ENCODE assay signal across 1 cellular context in the genomic region with DNA sequence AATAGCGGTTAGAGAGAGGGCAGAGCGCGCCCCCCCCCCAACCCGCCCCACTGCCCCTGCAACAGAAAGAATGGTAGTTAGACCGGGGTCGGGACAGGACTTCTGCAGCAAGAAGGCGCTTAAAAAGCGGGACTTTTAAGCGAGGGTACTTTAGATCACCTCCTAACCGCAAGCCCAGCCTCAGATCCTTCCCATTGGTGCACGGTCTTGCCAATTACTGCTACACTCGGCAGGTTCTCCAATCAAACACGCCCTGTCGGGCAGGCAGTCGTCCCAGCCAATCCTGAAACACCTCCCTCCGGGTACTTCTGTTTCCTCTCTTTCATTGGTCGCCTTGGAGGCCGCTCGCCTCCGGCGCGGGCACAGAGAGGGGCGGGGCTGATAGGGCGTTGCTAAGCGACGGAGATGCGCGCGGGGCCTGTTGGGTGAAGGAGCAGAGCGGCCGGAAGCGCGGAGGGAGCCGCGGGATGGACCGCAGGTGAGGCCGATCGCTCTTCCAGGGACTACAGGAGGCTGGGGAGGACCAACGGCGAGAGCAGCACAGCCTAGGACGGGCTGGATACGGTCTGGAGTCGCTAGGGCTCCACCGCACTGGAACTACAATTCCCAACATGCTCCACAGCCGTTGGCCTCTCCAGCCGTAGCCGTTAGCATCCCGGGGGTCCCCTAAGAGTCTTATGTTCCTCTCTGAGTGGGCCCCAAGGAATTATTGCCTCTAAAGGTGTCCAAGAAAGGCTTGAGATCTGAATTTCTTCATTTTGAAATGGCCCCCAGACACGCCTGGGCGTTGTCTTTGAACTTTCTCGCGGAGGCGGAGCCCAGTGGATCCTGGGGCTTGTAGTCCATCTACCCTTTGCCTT.
TF ChIP-seq lines count a peak whose summit lies in the region.

A gene (plus strand): TSS at position 428 of the 860 bp plus-strand sequence. CDS start 40 bp downstream, at position 468.

TF ChIP-seq in K562, 482 proteins besides CTCF, POLR2A, EP300 and RAD21 (continued from another document and continues in another):
- TF ChIP-seq TGIF2 (CRISPR knock-in tag; IDR thresholded peaks at IDR 0.05) (no peak), TBP (optimal IDR thresholded peaks at IDR 0.05; ENCODE audit: low read depth, low read length) (peak; percentile 68), ZC3H8 (IDR thresholded peaks at IDR 0.05) (no peak), SUPT5H (IDR thresholded peaks at IDR 0.05) (peak; percentile 82), PML (IDR thresholded peaks at IDR 0.05; ENCODE audit: low read length) (peak; percentile 55; the same call in 1 of the 2 replicates), GTF2E2 (tag; IDR thresholded peaks at IDR 0.05) (peak; percentile 91), ETV5 (CRISPR knock-in tag; IDR thresholded peaks at IDR 0.05; ENCODE audit: low read depth) (peak; percentile 94), ZNF76 (CRISPR knock-in tag; IDR thresholded peaks at IDR 0.05; ENCODE audit: borderline replicate concordance) (0 out of 2 replicates have a peak, but pooled peaks have one; percentile 56), ETV6 (IDR thresholded peaks at IDR 0.05; ENCODE audit: borderline replicate concordance in 1 of 2, low read depth in 2 of 2, low read length in 1 of 2) (0 out of 4 replicates have a peak, but pooled peaks of 1 of the 2 experiments have one; percentile 15), ETV6 (CRISPR knock-in tag; IDR thresholded peaks at IDR 0.05; ENCODE audit: borderline replicate concordance) (no peak), BRF1 (IDR thresholded peaks at IDR 0.05; ENCODE audit: borderline replicate concordance, extremely low read depth, insufficient read length) (no peak), SIN3B (IDR thresholded peaks at IDR 0.05; ENCODE audit: low read depth) (peak; percentile 35; the same call in 1 of the 2 replicates), ZBTB8A (IDR thresholded peaks at IDR 0.05; ENCODE audit: partially characterized antibody) (no peak), SP2 (IDR thresholded peaks at IDR 0.05; ENCODE audit: extremely low read depth, low read depth, low read length, poor library complexity, severe bottlenecking) (peak; percentile 96), ZNF41 (CRISPR knock-in tag; conservative IDR thresholded peaks at IDR 0.05) (0 out of 2 replicates have a peak, but pooled peaks have one; percentile 29), KHSRP (IDR thresholded peaks at IDR 0.05) (no peak), ZNF263 (CRISPR knock-in tag; IDR thresholded peaks at IDR 0.05; ENCODE audit: borderline replicate concordance) (peak; percentile 86), U2AF1 (optimal IDR thresholded peaks at IDR 0.05; ENCODE audit: low read depth, low read length) (no peak), HOXB6 (CRISPR knock-in tag; IDR thresholded peaks at IDR 0.05; ENCODE audit: borderline replicate concordance) (no peak), TCF7 (IDR thresholded peaks at IDR 0.05; ENCODE audit: borderline replicate concordance) (0 out of 2 replicates have a peak, but pooled peaks have one; percentile 56), CSDE1 (IDR thresholded peaks at IDR 0.05) (peak in 1 of 2 experiments; percentile 97; a peak in 2 of 4 replicates), KAT7 (CRISPR knock-in tag; IDR thresholded peaks at IDR 0.05; ENCODE audit: borderline replicate concordance) (no peak), MAFF (IDR thresholded peaks at IDR 0.05; ENCODE audit: low read length) (0 out of 2 replicates have a peak, but pooled peaks have one; percentile 6), PCBP2 (IDR thresholded peaks at IDR 0.05; ENCODE audit: low read depth, low read length, poor library complexity, severe bottlenecking) (no peak), HDAC1 (IDR thresholded peaks at IDR 0.05) (peak in 1 of 2 experiments; percentile 10; a peak in 1 of 4 replicates), MAZ (CRISPR knock-in tag; conservative IDR thresholded peaks at IDR 0.05 in 1 of 2, IDR thresholded peaks at IDR 0.05 in 1 of 2) (peak; percentile 62 to 77), ZNF143 (CRISPR knock-in tag; IDR thresholded peaks at IDR 0.05) (peak; percentile 89)
- TF ChIP-seq, protein P1, sequence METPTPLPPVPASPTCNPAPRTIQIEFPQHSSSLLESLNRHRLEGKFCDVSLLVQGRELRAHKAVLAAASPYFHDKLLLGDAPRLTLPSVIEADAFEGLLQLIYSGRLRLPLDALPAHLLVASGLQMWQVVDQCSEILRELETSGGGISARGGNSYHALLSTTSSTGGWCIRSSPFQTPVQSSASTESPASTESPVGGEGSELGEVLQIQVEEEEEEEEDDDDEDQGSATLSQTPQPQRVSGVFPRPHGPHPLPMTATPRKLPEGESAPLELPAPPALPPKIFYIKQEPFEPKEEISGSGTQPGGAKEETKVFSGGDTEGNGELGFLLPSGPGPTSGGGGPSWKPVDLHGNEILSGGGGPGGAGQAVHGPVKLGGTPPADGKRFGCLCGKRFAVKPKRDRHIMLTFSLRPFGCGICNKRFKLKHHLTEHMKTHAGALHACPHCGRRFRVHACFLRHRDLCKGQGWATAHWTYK (CRISPR knock-in tag; IDR thresholded peaks at IDR 0.05) = 0 out of 2 replicates have a peak, but pooled peaks have one; percentile 31
- TF ChIP-seq, protein P2, sequence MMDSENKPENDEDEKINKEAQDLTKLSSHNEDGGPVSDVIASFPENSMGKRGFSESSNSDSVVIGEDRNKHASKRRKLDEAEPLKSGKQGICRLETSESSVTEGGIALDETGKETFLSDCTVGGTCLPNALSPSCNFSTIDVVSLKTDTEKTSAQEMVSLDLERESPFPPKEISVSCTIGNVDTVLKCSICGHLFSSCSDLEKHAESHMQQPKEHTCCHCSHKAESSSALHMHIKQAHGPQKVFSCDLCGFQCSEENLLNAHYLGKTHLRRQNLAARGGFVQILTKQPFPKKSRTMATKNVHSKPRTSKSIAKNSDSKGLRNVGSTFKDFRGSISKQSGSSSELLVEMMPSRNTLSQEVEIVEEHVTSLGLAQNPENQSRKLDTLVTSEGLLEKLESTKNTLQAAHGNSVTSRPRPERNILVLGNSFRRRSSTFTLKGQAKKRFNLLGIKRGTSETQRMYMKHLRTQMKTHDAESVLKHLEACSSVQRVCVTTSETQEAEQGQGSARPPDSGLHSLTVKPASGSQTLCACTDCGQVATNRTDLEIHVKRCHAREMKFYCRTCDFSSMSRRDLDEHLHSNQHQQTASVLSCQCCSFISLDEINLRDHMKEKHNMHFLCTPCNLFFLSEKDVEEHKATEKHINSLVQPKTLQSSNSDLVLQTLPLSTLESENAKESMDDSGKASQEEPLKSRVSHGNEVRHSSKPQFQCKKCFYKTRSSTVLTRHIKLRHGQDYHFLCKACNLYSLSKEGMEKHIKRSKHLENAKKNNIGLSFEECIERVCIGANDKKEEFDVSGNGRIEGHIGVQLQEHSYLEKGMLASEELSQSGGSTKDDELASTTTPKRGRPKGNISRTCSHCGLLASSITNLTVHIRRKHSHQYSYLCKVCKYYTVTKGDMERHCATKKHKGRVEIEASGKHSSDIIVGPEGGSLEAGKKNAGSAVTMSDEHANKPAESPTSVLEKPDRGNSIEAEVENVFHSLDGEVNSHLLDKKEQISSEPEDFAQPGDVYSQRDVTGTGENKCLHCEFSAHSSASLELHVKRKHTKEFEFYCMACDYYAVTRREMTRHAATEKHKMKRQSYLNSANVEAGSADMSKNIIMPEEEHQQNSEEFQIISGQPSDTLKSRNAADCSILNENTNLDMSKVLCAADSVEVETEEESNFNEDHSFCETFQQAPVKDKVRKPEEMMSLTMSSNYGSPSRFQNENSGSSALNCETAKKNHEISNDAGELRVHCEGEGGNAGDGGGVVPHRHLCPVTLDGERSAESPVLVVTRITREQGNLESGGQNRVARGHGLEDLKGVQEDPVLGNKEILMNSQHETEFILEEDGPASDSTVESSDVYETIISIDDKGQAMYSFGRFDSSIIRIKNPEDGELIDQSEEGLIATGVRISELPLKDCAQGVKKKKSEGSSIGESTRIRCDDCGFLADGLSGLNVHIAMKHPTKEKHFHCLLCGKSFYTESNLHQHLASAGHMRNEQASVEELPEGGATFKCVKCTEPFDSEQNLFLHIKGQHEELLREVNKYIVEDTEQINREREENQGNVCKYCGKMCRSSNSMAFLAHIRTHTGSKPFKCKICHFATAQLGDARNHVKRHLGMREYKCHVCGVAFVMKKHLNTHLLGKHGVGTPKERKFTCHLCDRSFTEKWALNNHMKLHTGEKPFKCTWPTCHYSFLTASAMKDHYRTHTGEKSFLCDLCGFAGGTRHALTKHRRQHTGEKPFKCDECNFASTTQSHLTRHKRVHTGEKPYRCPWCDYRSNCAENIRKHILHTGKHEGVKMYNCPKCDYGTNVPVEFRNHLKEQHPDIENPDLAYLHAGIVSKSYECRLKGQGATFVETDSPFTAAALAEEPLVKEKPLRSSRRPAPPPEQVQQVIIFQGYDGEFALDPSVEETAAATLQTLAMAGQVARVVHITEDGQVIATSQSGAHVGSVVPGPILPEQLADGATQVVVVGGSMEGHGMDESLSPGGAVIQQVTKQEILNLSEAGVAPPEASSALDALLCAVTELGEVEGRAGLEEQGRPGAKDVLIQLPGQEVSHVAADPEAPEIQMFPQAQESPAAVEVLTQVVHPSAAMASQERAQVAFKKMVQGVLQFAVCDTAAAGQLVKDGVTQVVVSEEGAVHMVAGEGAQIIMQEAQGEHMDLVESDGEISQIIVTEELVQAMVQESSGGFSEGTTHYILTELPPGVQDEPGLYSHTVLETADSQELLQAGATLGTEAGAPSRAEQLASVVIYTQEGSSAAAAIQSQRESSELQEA (IDR thresholded peaks at IDR 0.05; ENCODE audit: low read depth) = no peak
- TF ChIP-seq, protein P3, sequence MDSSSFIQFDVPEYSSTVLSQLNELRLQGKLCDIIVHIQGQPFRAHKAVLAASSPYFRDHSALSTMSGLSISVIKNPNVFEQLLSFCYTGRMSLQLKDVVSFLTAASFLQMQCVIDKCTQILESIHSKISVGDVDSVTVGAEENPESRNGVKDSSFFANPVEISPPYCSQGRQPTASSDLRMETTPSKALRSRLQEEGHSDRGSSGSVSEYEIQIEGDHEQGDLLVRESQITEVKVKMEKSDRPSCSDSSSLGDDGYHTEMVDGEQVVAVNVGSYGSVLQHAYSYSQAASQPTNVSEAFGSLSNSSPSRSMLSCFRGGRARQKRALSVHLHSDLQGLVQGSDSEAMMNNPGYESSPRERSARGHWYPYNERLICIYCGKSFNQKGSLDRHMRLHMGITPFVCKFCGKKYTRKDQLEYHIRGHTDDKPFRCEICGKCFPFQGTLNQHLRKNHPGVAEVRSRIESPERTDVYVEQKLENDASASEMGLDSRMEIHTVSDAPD (CRISPR knock-in tag; IDR thresholded peaks at IDR 0.05) = no peak
- TF ChIP-seq, protein P4, sequence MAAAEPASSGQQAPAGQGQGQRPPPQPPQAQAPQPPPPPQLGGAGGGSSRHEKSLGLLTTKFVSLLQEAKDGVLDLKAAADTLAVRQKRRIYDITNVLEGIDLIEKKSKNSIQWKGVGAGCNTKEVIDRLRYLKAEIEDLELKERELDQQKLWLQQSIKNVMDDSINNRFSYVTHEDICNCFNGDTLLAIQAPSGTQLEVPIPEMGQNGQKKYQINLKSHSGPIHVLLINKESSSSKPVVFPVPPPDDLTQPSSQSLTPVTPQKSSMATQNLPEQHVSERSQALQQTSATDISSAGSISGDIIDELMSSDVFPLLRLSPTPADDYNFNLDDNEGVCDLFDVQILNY (CRISPR knock-in tag; IDR thresholded peaks at IDR 0.05) = no peak
- TF ChIP-seq, protein P5, sequence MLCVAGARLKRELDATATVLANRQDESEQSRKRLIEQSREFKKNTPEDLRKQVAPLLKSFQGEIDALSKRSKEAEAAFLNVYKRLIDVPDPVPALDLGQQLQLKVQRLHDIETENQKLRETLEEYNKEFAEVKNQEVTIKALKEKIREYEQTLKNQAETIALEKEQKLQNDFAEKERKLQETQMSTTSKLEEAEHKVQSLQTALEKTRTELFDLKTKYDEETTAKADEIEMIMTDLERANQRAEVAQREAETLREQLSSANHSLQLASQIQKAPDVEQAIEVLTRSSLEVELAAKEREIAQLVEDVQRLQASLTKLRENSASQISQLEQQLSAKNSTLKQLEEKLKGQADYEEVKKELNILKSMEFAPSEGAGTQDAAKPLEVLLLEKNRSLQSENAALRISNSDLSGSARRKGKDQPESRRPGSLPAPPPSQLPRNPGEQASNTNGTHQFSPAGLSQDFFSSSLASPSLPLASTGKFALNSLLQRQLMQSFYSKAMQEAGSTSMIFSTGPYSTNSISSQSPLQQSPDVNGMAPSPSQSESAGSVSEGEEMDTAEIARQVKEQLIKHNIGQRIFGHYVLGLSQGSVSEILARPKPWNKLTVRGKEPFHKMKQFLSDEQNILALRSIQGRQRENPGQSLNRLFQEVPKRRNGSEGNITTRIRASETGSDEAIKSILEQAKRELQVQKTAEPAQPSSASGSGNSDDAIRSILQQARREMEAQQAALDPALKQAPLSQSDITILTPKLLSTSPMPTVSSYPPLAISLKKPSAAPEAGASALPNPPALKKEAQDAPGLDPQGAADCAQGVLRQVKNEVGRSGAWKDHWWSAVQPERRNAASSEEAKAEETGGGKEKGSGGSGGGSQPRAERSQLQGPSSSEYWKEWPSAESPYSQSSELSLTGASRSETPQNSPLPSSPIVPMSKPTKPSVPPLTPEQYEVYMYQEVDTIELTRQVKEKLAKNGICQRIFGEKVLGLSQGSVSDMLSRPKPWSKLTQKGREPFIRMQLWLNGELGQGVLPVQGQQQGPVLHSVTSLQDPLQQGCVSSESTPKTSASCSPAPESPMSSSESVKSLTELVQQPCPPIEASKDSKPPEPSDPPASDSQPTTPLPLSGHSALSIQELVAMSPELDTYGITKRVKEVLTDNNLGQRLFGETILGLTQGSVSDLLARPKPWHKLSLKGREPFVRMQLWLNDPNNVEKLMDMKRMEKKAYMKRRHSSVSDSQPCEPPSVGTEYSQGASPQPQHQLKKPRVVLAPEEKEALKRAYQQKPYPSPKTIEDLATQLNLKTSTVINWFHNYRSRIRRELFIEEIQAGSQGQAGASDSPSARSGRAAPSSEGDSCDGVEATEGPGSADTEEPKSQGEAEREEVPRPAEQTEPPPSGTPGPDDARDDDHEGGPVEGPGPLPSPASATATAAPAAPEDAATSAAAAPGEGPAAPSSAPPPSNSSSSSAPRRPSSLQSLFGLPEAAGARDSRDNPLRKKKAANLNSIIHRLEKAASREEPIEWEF (CRISPR knock-in tag; IDR thresholded peaks at IDR 0.05) = no peak
- TF ChIP-seq, protein P6, sequence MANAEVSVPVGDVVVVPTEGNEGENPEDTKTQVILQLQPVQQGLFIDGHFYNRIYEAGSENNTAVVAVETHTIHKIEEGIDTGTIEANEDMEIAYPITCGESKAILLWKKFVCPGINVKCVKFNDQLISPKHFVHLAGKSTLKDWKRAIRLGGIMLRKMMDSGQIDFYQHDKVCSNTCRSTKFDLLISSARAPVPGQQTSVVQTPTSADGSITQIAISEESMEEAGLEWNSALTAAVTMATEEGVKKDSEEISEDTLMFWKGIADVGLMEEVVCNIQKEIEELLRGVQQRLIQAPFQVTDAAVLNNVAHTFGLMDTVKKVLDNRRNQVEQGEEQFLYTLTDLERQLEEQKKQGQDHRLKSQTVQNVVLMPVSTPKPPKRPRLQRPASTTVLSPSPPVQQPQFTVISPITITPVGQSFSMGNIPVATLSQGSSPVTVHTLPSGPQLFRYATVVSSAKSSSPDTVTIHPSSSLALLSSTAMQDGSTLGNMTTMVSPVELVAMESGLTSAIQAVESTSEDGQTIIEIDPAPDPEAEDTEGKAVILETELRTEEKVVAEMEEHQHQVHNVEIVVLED (CRISPR knock-in tag; IDR thresholded peaks at IDR 0.05) = peak; percentile 41
- TF ChIP-seq, protein P7, sequence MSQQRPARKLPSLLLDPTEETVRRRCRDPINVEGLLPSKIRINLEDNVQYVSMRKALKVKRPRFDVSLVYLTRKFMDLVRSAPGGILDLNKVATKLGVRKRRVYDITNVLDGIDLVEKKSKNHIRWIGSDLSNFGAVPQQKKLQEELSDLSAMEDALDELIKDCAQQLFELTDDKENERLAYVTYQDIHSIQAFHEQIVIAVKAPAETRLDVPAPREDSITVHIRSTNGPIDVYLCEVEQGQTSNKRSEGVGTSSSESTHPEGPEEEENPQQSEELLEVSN (IDR thresholded peaks at IDR 0.05; ENCODE audit: borderline replicate concordance in 1 of 2, extremely low read depth in 1 of 2, insufficient read depth in 1 of 2, insufficient read length in 1 of 2, low read depth in 1 of 2, low read length in 1 of 2, poor library complexity in 1 of 2, severe bottlenecking in 1 of 2) = peak in 1 of 2 experiments; percentile 30
